Comparison of ENCODE assay signal across 8 cellular contexts in the genomic region with DNA sequence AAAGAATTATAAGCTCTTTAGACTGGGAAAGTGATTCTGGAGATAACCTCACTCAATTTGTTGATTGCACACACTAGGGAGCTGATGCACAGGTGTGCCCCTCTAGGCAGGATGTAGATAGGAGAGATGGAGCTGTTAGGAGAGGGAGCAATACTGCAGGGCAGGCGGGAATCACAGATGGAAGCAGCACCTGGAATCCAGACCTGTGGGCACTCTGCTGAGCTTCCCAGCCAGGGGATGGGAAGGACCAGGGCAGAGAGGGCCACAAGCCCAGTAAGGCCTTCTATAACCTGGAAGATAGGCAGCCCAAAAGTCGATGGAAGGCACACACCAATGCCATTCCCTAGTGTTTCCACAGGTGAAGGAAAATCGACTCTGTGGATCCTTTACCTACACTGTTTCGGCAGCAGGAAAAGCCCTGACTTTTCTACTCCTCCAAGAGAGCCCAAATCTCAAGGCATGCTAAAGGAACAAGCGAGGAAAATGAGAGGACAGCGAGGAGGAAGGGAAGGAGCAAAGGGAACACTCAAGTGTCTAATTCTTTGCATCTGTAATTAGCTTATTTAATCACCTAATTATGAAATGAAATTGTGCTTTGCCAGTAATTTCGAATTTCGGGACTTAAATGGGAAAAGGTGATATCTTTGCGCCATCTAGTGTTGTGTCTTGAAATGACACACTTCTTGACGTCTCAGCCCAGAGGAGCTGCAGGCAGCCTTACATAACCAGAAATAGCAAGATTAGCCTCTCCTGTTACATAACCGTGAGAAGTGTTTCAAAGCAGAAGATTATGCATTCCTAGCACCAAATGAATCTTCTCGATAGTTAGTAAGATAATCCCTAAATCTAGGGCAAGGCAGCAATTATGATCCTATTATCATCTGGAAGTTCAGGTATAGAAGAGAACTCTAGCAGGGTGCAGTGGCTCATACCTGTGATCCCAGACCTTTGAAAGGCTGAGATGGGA. TPM values are rescaled to one million over a fixed set of nuclear protein-coding genes. Genes with fewer than 3 reads are reported as not detected.
DNase-seq lines count a peak whose midpoint lies in the region; ATAC-seq and TF ChIP-seq lines count a peak whose summit lies in the region.

No MANE protein-coding gene starts in this region.

- POLR2A ChIA-PET in AG04449 (lab: Yijun Ruan, JAX): no interaction called here
- POLR2A ChIA-PET in activated CD4-positive, alpha-beta memory T cell treated with anti-CD3 and anti-CD28 coated beads, Interleukin-2, amount 10 ng/mL, durations not matched to agents 7 days and 5 days (lab: Charles Lee): no interaction called here

- no peaks in the 10 kb centered on the region for H3K36me3 Mint-ChIP-seq in activated CD4-positive, alpha-beta memory T cell treated with anti-CD3 and anti-CD28 coated beads, Interleukin-2, amount 10 ng/mL, durations not matched to agents 7 days and 5 days (ENCODE audit: low read depth)
- H3K36me3 Mint-ChIP-seq in glutamatergic neuron (ENCODE audit: unreplicated experiment): peaks cover 15% of the 10 kb centered on the region

- no peak overlapping the region for H2BK12ac ChIP-seq in trophoblast cell (ENCODE audit: low read length)

- H2BK120ac ChIP-seq in trophoblast cell (ENCODE audit: insufficient read depth, low read length, poor library complexity): no peak overlapping the region

- H3K4me3 ChIP-seq in AG04449 (ENCODE audit: low read depth, low read length) (no peak overlapping the region), trophoblast cell (ENCODE audit: low read depth, low read length) (no peak overlapping the region)

- H3K79me1 ChIP-seq in trophoblast cell (ENCODE audit: low read length): no peaks in the 10 kb centered on the region

- no peak overlapping the region for H3K14ac ChIP-seq in trophoblast cell (ENCODE audit: low read length)

- no peak overlapping the region for H3K9ac ChIP-seq in trophoblast cell (ENCODE audit: low read length)

- no peak overlapping the region for H4K12ac ChIP-seq in trophoblast cell (ENCODE audit: low read depth, low read length)

- H3K4ac ChIP-seq in trophoblast cell (ENCODE audit: low read depth, low read length): no peak overlapping the region

- CTCF ChIA-PET in AG04449 (lab: Yijun Ruan, JAX): interaction anchor here (0.6 to 5.7 kb wide), 61 partner anchors 10 to 1055 kb away, joined by 3 to 143 read pairs (median 3); a partner anchor contains a TSS
- CTCF ChIA-PET in activated CD4-positive, alpha-beta memory T cell treated with anti-CD3 and anti-CD28 coated beads, Interleukin-2, amount 10 ng/mL, durations not matched to agents 7 days and 5 days (lab: Charles Lee): interaction anchor here (0.6 to 2.7 kb wide), 18 partner anchors 13 to 399 kb away, joined by 3 to 18 read pairs (median 4); a partner anchor contains a TSS

- no peak overlapping the region for H2BK5ac ChIP-seq in trophoblast cell (ENCODE audit: low read depth, low read length, poor library complexity)

- no peak overlapping the region for H4K8ac ChIP-seq in trophoblast cell (ENCODE audit: low read depth, low read length)

- H3K27me3 Mint-ChIP-seq in activated CD4-positive, alpha-beta memory T cell treated with anti-CD3 and anti-CD28 coated beads, Interleukin-2, amount 10 ng/mL, durations not matched to agents 7 days and 5 days: peaks cover 21% of the 10 kb centered on the region
- H3K27me3 Mint-ChIP-seq in glutamatergic neuron (ENCODE audit: unreplicated experiment): peaks cover 3% of the 10 kb centered on the region

- H3K36me3 ChIP-seq in trophoblast cell (ENCODE audit: control insufficient read depth in 1 of 2, insufficient read depth in 2 of 2, low read length in 2 of 2): no peaks in the 10 kb centered on the region

- no peaks in the 10 kb centered on the region for H3K79me2 ChIP-seq in trophoblast cell (ENCODE audit: control insufficient read depth, insufficient read depth, low read length, poor library complexity)

- peak; percentile 51 for DNase-seq in AG04449 (ENCODE audit: low read depth, low spot score)
- DNase-seq in GM04504 (ENCODE audit: low read depth): peak; percentile 56
- DNase-seq in NCI-H2029 (lab: John Stamatoyannopoulos, UW): peak; percentile 39
- DNase-seq in activated CD4-positive, alpha-beta memory T cell treated with anti-CD3 and anti-CD28 coated beads, Interleukin-2, amount 10 ng/mL, durations not matched to agents 7 days and 5 days: peak; percentile 31
- no peak for DNase-seq in glutamatergic neuron
- DNase-seq in trophoblast cell: peak; percentile 60 to 91
- DNase-seq in stimulated activated CD4-positive, alpha-beta T cell treated with anti-CD3 and anti-CD28 coated beads, Interleukin-4, amount 100 ng/mL, for 1 hour: no peak

- H2AK5ac ChIP-seq in trophoblast cell (ENCODE audit: low read length): no peak overlapping the region

- no peak overlapping the region for H3K23ac ChIP-seq in trophoblast cell (ENCODE audit: low read length)

- no peaks in the 10 kb centered on the region for H3K27me3 ChIP-seq in trophoblast cell (ENCODE audit: insufficient read depth, low read length)

- peaks cover 4% of the 10 kb centered on the region for H3K9me3 Mint-ChIP-seq in activated CD4-positive, alpha-beta memory T cell treated with anti-CD3 and anti-CD28 coated beads, Interleukin-2, amount 10 ng/mL, durations not matched to agents 7 days and 5 days
- peaks cover 14% of the 10 kb centered on the region for H3K9me3 Mint-ChIP-seq in glutamatergic neuron (ENCODE audit: unreplicated experiment)

- no peak overlapping the region for H3K18ac ChIP-seq in trophoblast cell (ENCODE audit: low read length)

- H3K4me1 Mint-ChIP-seq in activated CD4-positive, alpha-beta memory T cell treated with anti-CD3 and anti-CD28 coated beads, Interleukin-2, amount 10 ng/mL, durations not matched to agents 7 days and 5 days: no peaks in the 10 kb centered on the region
- H3K4me1 Mint-ChIP-seq in glutamatergic neuron (ENCODE audit: low read depth, unreplicated experiment): no peaks in the 10 kb centered on the region

- no peak overlapping the region for H3K4me2 ChIP-seq in trophoblast cell (ENCODE audit: low read length)

- peaks cover 6% of the 10 kb centered on the region for H3K9me3 ChIP-seq in trophoblast cell (ENCODE audit: insufficient read depth, low read depth, low read length)

- ATAC-seq in HG02642 (IDR thresholded peaks at IDR 0.05; ENCODE audit: poor library complexity, unreplicated experiment): peak; percentile 65

- no peak overlapping the region for H4K91ac ChIP-seq in trophoblast cell (ENCODE audit: low read depth, low read length)

- peaks cover 3% of the 10 kb centered on the region in 2 experiments for H3K4me1 ChIP-seq in trophoblast cell (ENCODE audit: control insufficient read depth in 1 of 2, insufficient read depth in 2 of 2, low read length in 2 of 2)

- H3K4me3 Mint-ChIP-seq in activated CD4-positive, alpha-beta memory T cell treated with anti-CD3 and anti-CD28 coated beads, Interleukin-2, amount 10 ng/mL, durations not matched to agents 7 days and 5 days: no peak overlapping the region
- H3K4me3 Mint-ChIP-seq in glutamatergic neuron (ENCODE audit: unreplicated experiment): no peak overlapping the region

- no peak overlapping the region for H3K27ac Mint-ChIP-seq in activated CD4-positive, alpha-beta memory T cell treated with anti-CD3 and anti-CD28 coated beads, Interleukin-2, amount 10 ng/mL, durations not matched to agents 7 days and 5 days
- no peak overlapping the region for H3K27ac Mint-ChIP-seq in glutamatergic neuron (ENCODE audit: unreplicated experiment)

- no CpG with 5 or more reads among the region's 12 CpGs for WGBS in trophoblast cell (ENCODE audit: extremely low coverage, insufficient coverage, insufficient read length)

- no peak overlapping the region for H3K27ac ChIP-seq in trophoblast cell (ENCODE audit: low read depth, low read length)

- H2AFZ ChIP-seq in trophoblast cell (ENCODE audit: insufficient read depth, low read length, poor library complexity): no peak overlapping the region

- peak; percentile 44 for TF ChIP-seq CTCF in AG04449 (IDR thresholded peaks at IDR 0.05; ENCODE audit: insufficient read depth, low read length, missing control alignments)
- peak; percentile 88 for TF ChIP-seq CTCF in glutamatergic neuron (IDR thresholded peaks at IDR 0.05; ENCODE audit: partially characterized antibody, unreplicated experiment)

RNA-seq across cellular contexts. Expression of a gene that starts 31.0 kb away (rescaled TPM):
- total RNA-seq in activated CD4-positive, alpha-beta memory T cell treated with anti-CD3 and anti-CD28 coated beads, Interleukin-2, amount 10 ng/mL, durations not matched to agents 7 days and 5 days: 1 to 10 TPM; 2.2 to 3.3 TPM
- total RNA-seq in glutamatergic neuron (ENCODE audit: unreplicated experiment): not detected
- 1.3 and 1.8 TPM in 2 replicates for polyA plus RNA-seq in trophoblast cell (2013)

Comparison
In these comparisons a context has a peak if more than half of its experiments do, and no peak if none do; other contexts are left out.
1. DNase-seq: peak in AG04449 (single experiment), GM04504 (single experiment), NCI-H2029 (single experiment), activated CD4-positive, alpha-beta memory T cell treated with anti-CD3 and anti-CD28 coated beads, Interleukin-2, amount 10 ng/mL, durations not matched to agents 7 days and 5 days (single experiment) and trophoblast cell (2 of 2); none in glutamatergic neuron (single experiment) and stimulated activated CD4-positive, alpha-beta T cell treated with anti-CD3 and anti-CD28 coated beads, Interleukin-4, amount 100 ng/mL, for 1 hour (single experiment).